Comparison of ENCODE assay signal across 1 cellular context in genomic region chr6:4316867-4317400, GRCh38.
TF ChIP-seq lines count a peak whose summit lies in the region.

No MANE protein-coding gene starts in this region.

TF ChIP-seq in K562, 482 proteins besides CTCF, POLR2A, EP300 and RAD21 (continued from another document and continues in another):
- TF ChIP-seq BRF2 (IDR thresholded peaks at IDR 0.05; ENCODE audit: borderline replicate concordance, insufficient read depth, insufficient read length) (no peak), SPI1 (IDR thresholded peaks at IDR 0.05; ENCODE audit: borderline replicate concordance, low read depth, low read length) (peak; percentile 90; the same call in 1 of the 2 replicates), KDM4B (IDR thresholded peaks at IDR 0.05; ENCODE audit: borderline replicate concordance in 2 of 2, low read depth in 1 of 2) (peak in 1 of 2 experiments; percentile 34; a peak in 1 of 4 replicates), NR2C1 (IDR thresholded peaks at IDR 0.05) (no peak), NR2C1 (tag; IDR thresholded peaks at IDR 0.05) (no peak), ZNF511 (CRISPR knock-in tag; IDR thresholded peaks at IDR 0.05) (no peak), HDAC1 (IDR thresholded peaks at IDR 0.05) (no peak), SRSF9 (IDR thresholded peaks at IDR 0.05; ENCODE audit: borderline replicate concordance, low read depth, low read length) (no peak), MEF2D (tag; conservative IDR thresholded peaks at IDR 0.05; ENCODE audit: low read depth) (no peak), SIRT6 (IDR thresholded peaks at IDR 0.05; ENCODE audit: low read depth, low read length) (no peak), KDM2B (CRISPR knock-in tag; IDR thresholded peaks at IDR 0.05) (no peak), CBX1 (IDR thresholded peaks at IDR 0.05; ENCODE audit: low read depth) (no peak), NCOA1 (IDR thresholded peaks at IDR 0.05; ENCODE audit: low read depth) (no peak), ZNF384 (IDR thresholded peaks at IDR 0.05; ENCODE audit: low read depth, low read length) (no peak), ZNF436 (CRISPR knock-in tag; IDR thresholded peaks at IDR 0.05) (no peak), ZNF696 (CRISPR knock-in tag; conservative IDR thresholded peaks at IDR 0.05) (no peak), CREBBP (IDR thresholded peaks at IDR 0.05; ENCODE audit: low read depth, low read length) (no peak), HMG20A (CRISPR knock-in tag; conservative IDR thresholded peaks at IDR 0.05) (no peak), ZBTB1 (CRISPR knock-in tag; IDR thresholded peaks at IDR 0.05; ENCODE audit: borderline replicate concordance, low read depth) (no peak), CTBP1 (IDR thresholded peaks at IDR 0.05; ENCODE audit: borderline replicate concordance) (0 out of 2 replicates have a peak, but pooled peaks have one; percentile 26), ZNF707 (CRISPR knock-in tag; conservative IDR thresholded peaks at IDR 0.05) (no peak), RFX1 (IDR thresholded peaks at IDR 0.05) (no peak), ELF4 (CRISPR knock-in tag; IDR thresholded peaks at IDR 0.05) (no peak), CUX1 (CRISPR knock-in tag; IDR thresholded peaks at IDR 0.05) (no peak), HNRNPLL (IDR thresholded peaks at IDR 0.05; ENCODE audit: low read depth, low read length, poor library complexity, severe bottlenecking) (no peak), FOXK2 (conservative IDR thresholded peaks at IDR 0.05 in 1 of 2, IDR thresholded peaks at IDR 0.05 in 1 of 2; ENCODE audit: low read depth in 2 of 2) (no peak)
- TF ChIP-seq, protein P1, sequence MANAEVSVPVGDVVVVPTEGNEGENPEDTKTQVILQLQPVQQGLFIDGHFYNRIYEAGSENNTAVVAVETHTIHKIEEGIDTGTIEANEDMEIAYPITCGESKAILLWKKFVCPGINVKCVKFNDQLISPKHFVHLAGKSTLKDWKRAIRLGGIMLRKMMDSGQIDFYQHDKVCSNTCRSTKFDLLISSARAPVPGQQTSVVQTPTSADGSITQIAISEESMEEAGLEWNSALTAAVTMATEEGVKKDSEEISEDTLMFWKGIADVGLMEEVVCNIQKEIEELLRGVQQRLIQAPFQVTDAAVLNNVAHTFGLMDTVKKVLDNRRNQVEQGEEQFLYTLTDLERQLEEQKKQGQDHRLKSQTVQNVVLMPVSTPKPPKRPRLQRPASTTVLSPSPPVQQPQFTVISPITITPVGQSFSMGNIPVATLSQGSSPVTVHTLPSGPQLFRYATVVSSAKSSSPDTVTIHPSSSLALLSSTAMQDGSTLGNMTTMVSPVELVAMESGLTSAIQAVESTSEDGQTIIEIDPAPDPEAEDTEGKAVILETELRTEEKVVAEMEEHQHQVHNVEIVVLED (CRISPR knock-in tag; IDR thresholded peaks at IDR 0.05) = no peak
- TF ChIP-seq, protein P2, sequence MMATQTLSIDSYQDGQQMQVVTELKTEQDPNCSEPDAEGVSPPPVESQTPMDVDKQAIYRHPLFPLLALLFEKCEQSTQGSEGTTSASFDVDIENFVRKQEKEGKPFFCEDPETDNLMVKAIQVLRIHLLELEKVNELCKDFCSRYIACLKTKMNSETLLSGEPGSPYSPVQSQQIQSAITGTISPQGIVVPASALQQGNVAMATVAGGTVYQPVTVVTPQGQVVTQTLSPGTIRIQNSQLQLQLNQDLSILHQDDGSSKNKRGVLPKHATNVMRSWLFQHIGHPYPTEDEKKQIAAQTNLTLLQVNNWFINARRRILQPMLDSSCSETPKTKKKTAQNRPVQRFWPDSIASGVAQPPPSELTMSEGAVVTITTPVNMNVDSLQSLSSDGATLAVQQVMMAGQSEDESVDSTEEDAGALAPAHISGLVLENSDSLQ (IDR thresholded peaks at IDR 0.05) = no peak; the same call in 1 of the 2 replicates
- TF ChIP-seq, protein P3, sequence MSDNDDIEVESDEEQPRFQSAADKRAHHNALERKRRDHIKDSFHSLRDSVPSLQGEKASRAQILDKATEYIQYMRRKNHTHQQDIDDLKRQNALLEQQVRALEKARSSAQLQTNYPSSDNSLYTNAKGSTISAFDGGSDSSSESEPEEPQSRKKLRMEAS (CRISPR knock-in tag; IDR thresholded peaks at IDR 0.05) = peak; percentile 70
- TF ChIP-seq, protein P4, sequence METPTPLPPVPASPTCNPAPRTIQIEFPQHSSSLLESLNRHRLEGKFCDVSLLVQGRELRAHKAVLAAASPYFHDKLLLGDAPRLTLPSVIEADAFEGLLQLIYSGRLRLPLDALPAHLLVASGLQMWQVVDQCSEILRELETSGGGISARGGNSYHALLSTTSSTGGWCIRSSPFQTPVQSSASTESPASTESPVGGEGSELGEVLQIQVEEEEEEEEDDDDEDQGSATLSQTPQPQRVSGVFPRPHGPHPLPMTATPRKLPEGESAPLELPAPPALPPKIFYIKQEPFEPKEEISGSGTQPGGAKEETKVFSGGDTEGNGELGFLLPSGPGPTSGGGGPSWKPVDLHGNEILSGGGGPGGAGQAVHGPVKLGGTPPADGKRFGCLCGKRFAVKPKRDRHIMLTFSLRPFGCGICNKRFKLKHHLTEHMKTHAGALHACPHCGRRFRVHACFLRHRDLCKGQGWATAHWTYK (CRISPR knock-in tag; IDR thresholded peaks at IDR 0.05) = no peak
- TF ChIP-seq, protein P5, sequence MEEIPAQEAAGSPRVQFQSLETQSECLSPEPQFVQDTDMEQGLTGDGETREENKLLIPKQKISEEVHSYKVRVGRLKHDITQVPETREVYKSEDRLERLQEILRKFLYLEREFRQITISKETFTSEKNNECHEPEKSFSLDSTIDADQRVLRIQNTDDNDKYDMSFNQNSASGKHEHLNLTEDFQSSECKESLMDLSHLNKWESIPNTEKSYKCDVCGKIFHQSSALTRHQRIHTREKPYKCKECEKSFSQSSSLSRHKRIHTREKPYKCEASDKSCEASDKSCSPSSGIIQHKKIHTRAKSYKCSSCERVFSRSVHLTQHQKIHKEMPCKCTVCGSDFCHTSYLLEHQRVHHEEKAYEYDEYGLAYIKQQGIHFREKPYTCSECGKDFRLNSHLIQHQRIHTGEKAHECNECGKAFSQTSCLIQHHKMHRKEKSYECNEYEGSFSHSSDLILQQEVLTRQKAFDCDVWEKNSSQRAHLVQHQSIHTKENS (CRISPR knock-in tag; IDR thresholded peaks at IDR 0.05) = no peak
- TF ChIP-seq, protein P6, sequence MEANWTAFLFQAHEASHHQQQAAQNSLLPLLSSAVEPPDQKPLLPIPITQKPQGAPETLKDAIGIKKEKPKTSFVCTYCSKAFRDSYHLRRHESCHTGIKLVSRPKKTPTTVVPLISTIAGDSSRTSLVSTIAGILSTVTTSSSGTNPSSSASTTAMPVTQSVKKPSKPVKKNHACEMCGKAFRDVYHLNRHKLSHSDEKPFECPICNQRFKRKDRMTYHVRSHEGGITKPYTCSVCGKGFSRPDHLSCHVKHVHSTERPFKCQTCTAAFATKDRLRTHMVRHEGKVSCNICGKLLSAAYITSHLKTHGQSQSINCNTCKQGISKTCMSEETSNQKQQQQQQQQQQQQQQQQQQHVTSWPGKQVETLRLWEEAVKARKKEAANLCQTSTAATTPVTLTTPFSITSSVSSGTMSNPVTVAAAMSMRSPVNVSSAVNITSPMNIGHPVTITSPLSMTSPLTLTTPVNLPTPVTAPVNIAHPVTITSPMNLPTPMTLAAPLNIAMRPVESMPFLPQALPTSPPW (CRISPR knock-in tag; IDR thresholded peaks at IDR 0.05) = peak; percentile 53; the same call in 1 of the 2 replicates
